In genomic region chr3:125921712-125922111, GRCh38 we compare ENCODE assay signal across 8 cellular contexts. TPM values are rescaled to one million over a fixed set of nuclear protein-coding genes. Genes with fewer than 3 reads are reported as not detected.
DNase-seq lines count a peak whose midpoint lies in the region; ATAC-seq, FAIRE-seq and TF ChIP-seq lines count a peak whose summit lies in the region.
"Not testable (repeated sequence)": the region's sequence is repeated elsewhere in the genome, so short reads cannot be mapped to it uniquely, and the experiment has no call there.

No MANE protein-coding gene starts in this region.

- not testable (repeated sequence) for BruUV-seq in HepG2 (replicated peaks; lab: Mats Ljungman, UMichigan)

- TF ChIP-seq RAD21 in HepG2 (CRISPR knock-in tag; IDR thresholded peaks at IDR 0.05) = not testable (repeated sequence)

- POLR2A ChIA-PET in HepG2 (lab: Yijun Ruan, JAX) = not testable (repeated sequence)

- not testable (repeated sequence) for H3K36me3 ChIP-seq in SU-DHL-6 (ENCODE audit: low read length); endodermal cell (ENCODE audit: control insufficient read depth, insufficient read depth, low read length); HepG2 (replicated peaks in 1 of 2; ENCODE audit: control insufficient read depth in 1 of 2, insufficient read depth in 2 of 2, low read length in 2 of 2)

- not testable (repeated sequence) for TF ChIP-seq EP300 in HepG2 (IDR thresholded peaks at IDR 0.05; ENCODE audit: low read depth in 2 of 2, low read length in 2 of 2); HepG2 (CRISPR knock-in tag; IDR thresholded peaks at IDR 0.05; ENCODE audit: borderline replicate concordance)

- not testable (repeated sequence) for H3K27me3 Mint-ChIP-seq in activated T-helper 2 cell treated with anti-CD3 and anti-CD28 coated beads, Interferon-gamma antibody, Interleukin-2, Interleukin-4, amounts not matched to agents 10 μg/mL and 5 μg/mL and 100 μg/mL, durations not matched to agents 14 hours and 24 hours and 36 hours (ENCODE audit: low read depth); endodermal cell (ENCODE audit: insufficient read depth)

- H3K4me2 ChIP-seq in SU-DHL-6 (ENCODE audit: low read depth, low read length, poor library complexity, severe bottlenecking); HepG2 (ENCODE audit: low read depth, low read length): not testable (repeated sequence)

- H3K9me2 ChIP-seq in SU-DHL-6 (replicated peaks; ENCODE audit: insufficient read depth, low read length) = not testable (repeated sequence)

- H3K9me3 Mint-ChIP-seq in activated T-helper 2 cell treated with anti-CD3 and anti-CD28 coated beads, Interferon-gamma antibody, Interleukin-2, Interleukin-4, amounts not matched to agents 10 μg/mL and 5 μg/mL and 100 μg/mL, durations not matched to agents 14 hours and 24 hours and 36 hours; endodermal cell: not testable (repeated sequence)

- TF ChIP-seq CTCF in SU-DHL-6 (IDR thresholded peaks at IDR 0.05; ENCODE audit: insufficient read depth, low read length, poor library complexity, severe bottlenecking) = peak; percentile 43
- peak; percentile 80 for TF ChIP-seq CTCF in endodermal cell (conservative IDR thresholded peaks at IDR 0.05)
- peak; percentile 69 for TF ChIP-seq CTCF in HepG2 (CRISPR knock-in tag; IDR thresholded peaks at IDR 0.05)

- H3K9ac ChIP-seq in SU-DHL-6 (ENCODE audit: low read length); endodermal cell (ENCODE audit: extremely low read depth, low read length, poor library complexity, severe bottlenecking); HepG2 (ENCODE audit: insufficient read depth, low read depth, low read length): not testable (repeated sequence)

- in situ Hi-C loops in HepG2 (cut with HindIII; ENCODE audit: extremely low pct_ligation_motif_present, low pct_unique_long_range_greater_than_20kb) = not testable (repeated sequence)

- 21 to 42% methylated on average over 2 to 5 of the region's 5 CpGs for WGBS in endodermal cell (ENCODE audit: insufficient coverage in 1 of 2, insufficient read length in 1 of 2), 2 experiments
- 39% methylated on average over 5 of the region's 5 CpGs for WGBS in HepG2 (ENCODE audit: low lambda C conversion rate)

- not testable (repeated sequence) for H3K4me3 ChIP-seq in SU-DHL-6 (ENCODE audit: insufficient read depth, low read length, poor library complexity, severe bottlenecking); endodermal cell (ENCODE audit: low read length); HepG2 (replicated peaks in 1 of 3; ENCODE audit: insufficient read depth in 1 of 3, low read depth in 2 of 3, low read length in 3 of 3)

- not testable (repeated sequence) for H3K4me3 Mint-ChIP-seq in activated T-helper 2 cell treated with anti-CD3 and anti-CD28 coated beads, Interferon-gamma antibody, Interleukin-2, Interleukin-4, amounts not matched to agents 10 μg/mL and 5 μg/mL and 100 μg/mL, durations not matched to agents 14 hours and 24 hours and 36 hours (ENCODE audit: low read depth); endodermal cell

- not testable (repeated sequence) for TF ChIP-seq POLR2A in GM12892 (IDR thresholded peaks at IDR 0.05; ENCODE audit: low read depth, low read length); HepG2 (IDR thresholded peaks at IDR 0.05; ENCODE audit: insufficient read depth in 1 of 2, low read depth in 2 of 2, low read length in 2 of 2)

- ATAC-seq in HepG2 = not testable (repeated sequence)

- H2AFZ ChIP-seq in SU-DHL-6 (ENCODE audit: low read depth, low read length, severe bottlenecking); HepG2 (ENCODE audit: low read length): not testable (repeated sequence)

- not testable (repeated sequence) for H3K27ac Mint-ChIP-seq in activated T-helper 2 cell treated with anti-CD3 and anti-CD28 coated beads, Interferon-gamma antibody, Interleukin-2, Interleukin-4, amounts not matched to agents 10 μg/mL and 5 μg/mL and 100 μg/mL, durations not matched to agents 14 hours and 24 hours and 36 hours; endodermal cell

- FAIRE-seq in GM12892 (lab: Jason Lieb, UNC); HepG2 (lab: Jason Lieb, UNC): not testable (repeated sequence)

- H4K20me1 ChIP-seq in SU-DHL-6 (ENCODE audit: low read depth, low read length); HepG2 (ENCODE audit: insufficient read depth, low read length): not testable (repeated sequence)

- H3K4me1 Mint-ChIP-seq in activated T-helper 2 cell treated with anti-CD3 and anti-CD28 coated beads, Interferon-gamma antibody, Interleukin-2, Interleukin-4, amounts not matched to agents 10 μg/mL and 5 μg/mL and 100 μg/mL, durations not matched to agents 14 hours and 24 hours and 36 hours (ENCODE audit: low read depth) = peaks cover 15% of the 10 kb centered on the region
- H3K4me1 Mint-ChIP-seq in endodermal cell = not testable (repeated sequence)

- H3F3A ChIP-seq in SU-DHL-6 (ENCODE audit: insufficient read depth) = not testable (repeated sequence)

- not testable (repeated sequence) for H3K4me1 ChIP-seq in endodermal cell (ENCODE audit: control insufficient read depth, insufficient read depth, low read length); HepG2 (ENCODE audit: insufficient read depth, low read length)

- H3K36me3 Mint-ChIP-seq in activated T-helper 2 cell treated with anti-CD3 and anti-CD28 coated beads, Interferon-gamma antibody, Interleukin-2, Interleukin-4, amounts not matched to agents 10 μg/mL and 5 μg/mL and 100 μg/mL, durations not matched to agents 14 hours and 24 hours and 36 hours (ENCODE audit: low read depth); endodermal cell (ENCODE audit: low read depth): not testable (repeated sequence)

- H3K27ac ChIP-seq in SU-DHL-6 (ENCODE audit: low read depth, low read length); endodermal cell (ENCODE audit: low read depth, low read length); HepG2 (ENCODE audit: extremely low read length, insufficient read depth, low read length): not testable (repeated sequence)

- intact Hi-C loops in activated T-helper 2 cell treated with anti-CD3 and anti-CD28 coated beads, Interferon-gamma antibody, Interleukin-2, Interleukin-4, amounts not matched to agents 10 μg/mL and 5 μg/mL and 100 μg/mL, durations not matched to agents 14 hours and 24 hours and 36 hours (cut with micrococcal nuclease); HepG2 (cut with micrococcal nuclease; ENCODE audit: unreplicated experiment): not testable (repeated sequence)

- H3K27me3 ChIP-seq in SU-DHL-6 (ENCODE audit: low read length); endodermal cell (ENCODE audit: control insufficient read depth, insufficient read depth, low read length, poor library complexity, severe bottlenecking); HepG2 (ENCODE audit: control insufficient read depth in 1 of 2, insufficient read depth in 2 of 2, low read length in 2 of 2): not testable (repeated sequence)

- not testable (repeated sequence) for H3K9me3 ChIP-seq in SU-DHL-6 (ENCODE audit: insufficient read depth, low read length); endodermal cell (ENCODE audit: control insufficient read depth, low read length); HepG2 (ENCODE audit: low read length)

- H3K79me2 ChIP-seq in SU-DHL-6 (ENCODE audit: insufficient read depth, low read length); HepG2 (ENCODE audit: insufficient read depth, low read length): not testable (repeated sequence)

- CTCF ChIA-PET in HepG2 (lab: Yijun Ruan, JAX; ENCODE audit: low intra/inter-chr PET ratio, low total read pairs) = not testable (repeated sequence)

- DNase-seq in AG20443 (ENCODE audit: low spot score) (peak; percentile 47), GM12892 (ENCODE audit: insufficient read length) (peak; percentile 23), NCI-H146 treated with DMSO at 0.1 percent for 48 hours (lab: John Stamatoyannopoulos, UW; ENCODE audit: unreplicated experiment) (peak; percentile 11), endodermal cell (peak; percentile 89)
- peak; percentile 37 for DNase-seq in activated T-helper 2 cell treated with anti-CD3 and anti-CD28 coated beads, Interferon-gamma antibody, Interleukin-2, Interleukin-4, amounts not matched to agents 10 μg/mL and 5 μg/mL and 100 μg/mL, durations not matched to agents 14 hours and 24 hours and 36 hours (ENCODE audit: low spot score)
- DNase-seq in HepG2 (ENCODE audit: low spot score) = not testable (repeated sequence)
- peak; percentile 8 to 45 for DNase-seq in stimulated activated CD4-positive, alpha-beta T cell treated with anti-CD3 and anti-CD28 coated beads, Interleukin-1b, Interleukin-23, amount 100 ng/mL, for 4 hours (ENCODE audit: low read depth in 2 of 2)

RNA-seq across cellular contexts. Expression of gene ROPN1B, which starts 47.3 kb away (rescaled TPM):
- polyA plus RNA-seq in GM12892 (2012; ENCODE audit: missing spikeins) = not detected
- not detected in 2 replicates for total RNA-seq in activated T-helper 2 cell treated with anti-CD3 and anti-CD28 coated beads, Interferon-gamma antibody, Interleukin-2, Interleukin-4, amounts not matched to agents 10 μg/mL and 5 μg/mL and 100 μg/mL, durations not matched to agents 14 hours and 24 hours and 36 hours
- total RNA-seq in endodermal cell (not detected), HepG2 (2016; rRNA removed; fragmentation: Illumina TruSeq; extraction: Trizol) (not detected in 2 replicates)
- 0.71 TPM for polyA plus RNA-seq in endodermal cell (2013, experiment 1 of 2)
- polyA plus RNA-seq in endodermal cell (2013, experiment 2 of 2) = 0.70 TPM
- total RNA-seq in HepG2 (2016; cell fraction: cytosol; rRNA removed; fragmentation: Illumina TruSeq; extraction: Trizol; ENCODE audit: low read depth) = not detected in 2 replicates
- not detected in 2 replicates for total RNA-seq in HepG2 (2016; cell fraction: insoluble cytoplasmic fraction; rRNA removed; fragmentation: Illumina TruSeq; extraction: Trizol)
- not detected in 2 replicates for total RNA-seq in HepG2 (2016; cell fraction: membrane; rRNA removed; fragmentation: Illumina TruSeq; extraction: Trizol)
- total RNA-seq in HepG2 (2016; cell fraction: nucleus; rRNA removed; fragmentation: Illumina TruSeq; extraction: Trizol) = not detected in 2 replicates
- not detected in 2 replicates for polyA plus RNA-seq in HepG2 (2011; rRNA removed)
- polyA plus RNA-seq in HepG2 (2011; cell fraction: cytosol; rRNA removed) = not detected in 2 replicates
- polyA plus RNA-seq in HepG2 (2011; cell fraction: nucleus; rRNA removed) = not detected in 2 replicates
- polyA plus RNA-seq in HepG2 (2012) = 0.12 TPM in 1 of 2 replicates, not detected in the other
- not detected in 2 replicates for polyA plus RNA-seq in HepG2 (2016; cell fraction: cytosol; fragmentation: Illumina TruSeq; extraction: Trizol; ENCODE audit: low read depth)
- polyA plus RNA-seq in HepG2 (2016; cell fraction: insoluble cytoplasmic fraction; fragmentation: Illumina TruSeq; extraction: Trizol; ENCODE audit: low read depth) = not detected in 2 replicates
- polyA plus RNA-seq in HepG2 (2016; cell fraction: membrane; fragmentation: Illumina TruSeq; extraction: Trizol; ENCODE audit: low read depth) = not detected in 2 replicates
- not detected in 2 replicates for polyA plus RNA-seq in HepG2 (2016; cell fraction: nucleus; fragmentation: Illumina TruSeq; extraction: Trizol; ENCODE audit: insufficient read depth, low read depth)
- polyA minus RNA-seq in HepG2 (2011; rRNA and poly(A)+ RNA removed; ENCODE audit: low replicate concordance) = 0.26 TPM in 1 of 2 replicates, not detected in the other
- polyA minus RNA-seq in HepG2 (2011; cell fraction: cytosol; rRNA and poly(A)+ RNA removed) = not detected in 2 replicates
- not detected in 2 replicates for polyA minus RNA-seq in HepG2 (2011; cell fraction: nucleus; rRNA and poly(A)+ RNA removed)
